In genomic region chr7:132435016-132435990, GRCh38 we compare ENCODE assay signal across 1 cellular context.
TF ChIP-seq lines count a peak whose summit lies in the region.

No MANE protein-coding gene starts in this region.

TF ChIP-seq in H1, 55 proteins besides CTCF, POLR2A, EP300 and RAD21 (continued from another document):
- no peak for TF ChIP-seq SIN3A (conservative IDR thresholded peaks at IDR 0.05 in 1 of 2, IDR thresholded peaks at IDR 0.05 in 1 of 2; ENCODE audit: low read depth in 1 of 2, low read length in 2 of 2)
- no peak for TF ChIP-seq USF2 (IDR thresholded peaks at IDR 0.05; ENCODE audit: low read length)
- TF ChIP-seq RFX5 (IDR thresholded peaks at IDR 0.05; ENCODE audit: borderline replicate concordance, low read depth, low read length): no peak
- no peak for TF ChIP-seq CHD2 (IDR thresholded peaks at IDR 0.05; ENCODE audit: low read length)
